9 cellular contexts compared by ENCODE assay signal in the genomic region with DNA sequence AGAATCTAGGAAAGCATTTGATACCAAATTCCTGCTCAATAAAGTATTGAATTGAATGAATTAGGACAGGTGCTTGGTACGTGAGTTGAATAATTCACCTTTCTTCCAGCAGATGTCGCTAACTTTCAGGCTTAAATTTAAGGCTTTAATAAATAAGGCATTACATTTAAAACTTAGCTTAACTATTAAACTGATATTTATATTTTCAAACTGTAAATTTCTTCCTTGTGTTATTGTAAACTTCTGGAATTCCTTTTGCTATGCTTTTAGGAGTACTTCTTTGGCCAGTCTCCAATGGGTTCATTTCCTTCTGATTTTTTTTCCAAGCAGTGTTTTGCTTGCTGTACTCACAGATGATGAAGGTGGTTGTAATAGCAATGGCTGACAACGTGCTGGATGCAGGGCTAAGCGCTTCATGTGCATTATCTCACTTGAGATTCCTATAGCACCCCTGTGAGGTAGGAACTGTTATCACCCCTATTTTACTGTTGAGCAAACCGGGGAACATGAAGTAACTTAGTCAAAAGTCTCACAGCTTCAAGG.
DNase-seq lines count a peak whose midpoint lies in the region; ATAC-seq and TF ChIP-seq lines count a peak whose summit lies in the region.
"Had no signal": no experiment of that assay in that cellular context is flagged by ENCODE, and none has a peak within 500 bp of the region (broad histone marks: within the 10 kb centered on the region; RNA-seq: fewer than 3 reads in every experiment).

No MANE protein-coding gene starts in this region.

- H3K27ac ChIP-seq in GM23338 (ENCODE audit: low read depth), result no peak overlapping the region

- H3K9me2 ChIP-seq in GM23338 (ENCODE audit: insufficient read depth), result no peaks in the 10 kb centered on the region; the same call in 1 of the 2 replicates

- no peaks in the 10 kb centered on the region for H3K27me3 ChIP-seq in GM23338 (ENCODE audit: insufficient read depth)

- H2AFZ ChIP-seq in GM23338, result no peak overlapping the region

- H3K36me3 Mint-ChIP-seq in GM23338 (ENCODE audit: low read depth), result no peaks in the 10 kb centered on the region

- no peaks in the 10 kb centered on the region for H3K4me1 ChIP-seq in GM23338 (ENCODE audit: insufficient read depth)

- H3K36me3 ChIP-seq in GM23338 (ENCODE audit: insufficient read depth), result no peaks in the 10 kb centered on the region

- ATAC-seq in GM23338, result peak; percentile 99
- ATAC-seq in HG02623 (IDR thresholded peaks at IDR 0.05; ENCODE audit: unreplicated experiment), result no peak

- no peak overlapping the region for H3K4me2 ChIP-seq in GM23338

- DNase-seq in DMS153 (lab: John Stamatoyannopoulos, UW) (peak; percentile 25), GM23338 (ENCODE audit: low spot score) (peak; percentile 88), NCI-H2171 treated with DMSO at 0.1 percent for 48 hours (lab: John Stamatoyannopoulos, UW) (peak; percentile 79), glomerular endothelial cell (ENCODE audit: extremely low read depth, low read depth, low spot score) (peak; percentile 34), retinal pigment epithelial cell (ENCODE audit: low read depth) (peak; percentile 50), COLO668 (lab: John Stamatoyannopoulos, UW; ENCODE audit: unreplicated experiment) (no peak)

- peaks cover 4% of the 10 kb centered on the region; the same call in 1 of the 3 replicates for H3K4me1 Mint-ChIP-seq in GM23338

- H3K4me3 Mint-ChIP-seq in GM23338, result peak overlapping the region; percentile 23; the same call in 1 of the 3 replicates
- H3K4me3 Mint-ChIP-seq: stimulated activated naive CD8-positive, alpha-beta T cell treated with anti-CD3 and anti-CD28 coated beads, Interleukin-15, Interleukin-2, amounts not matched to agents 100 ng/mL and 50 ng/mL, for 24 hours had no signal

- H3K27ac Mint-ChIP-seq in GM23338, result peak overlapping the region; percentile 98
- H3K27ac Mint-ChIP-seq: stimulated activated naive CD8-positive, alpha-beta T cell treated with anti-CD3 and anti-CD28 coated beads, Interleukin-15, Interleukin-2, amounts not matched to agents 100 ng/mL and 50 ng/mL, for 24 hours had no signal

- TF ChIP-seq CTCF in GM23338 (conservative IDR thresholded peaks at IDR 0.05; ENCODE audit: low read depth in 2 of 2) (peak; percentile 62 to 79), WI38 (IDR thresholded peaks at IDR 0.05; ENCODE audit: low read depth, low read length) (peak; percentile 39; the same call in 1 of the 2 replicates), retinal pigment epithelial cell (conservative IDR thresholded peaks at IDR 0.05; ENCODE audit: low read depth, low read length) (peak; percentile 64)

- H4K20me1 ChIP-seq in GM23338 (replicated peaks; ENCODE audit: insufficient read depth), result no peaks in the 10 kb centered on the region

- 0 out of 3 replicates have a peak, but pooled peaks cover 3% of the 10 kb centered on the region for H3K9me3 Mint-ChIP-seq in GM23338
- H3K9me3 Mint-ChIP-seq: stimulated activated naive CD8-positive, alpha-beta T cell treated with anti-CD3 and anti-CD28 coated beads, Interleukin-15, Interleukin-2, amounts not matched to agents 100 ng/mL and 50 ng/mL, for 24 hours had no signal

- H3K27me3 Mint-ChIP-seq in GM23338 (ENCODE audit: insufficient read depth, low read depth, poor library complexity), result peaks cover 8% of the 10 kb centered on the region
- H3K27me3 Mint-ChIP-seq: stimulated activated naive CD8-positive, alpha-beta T cell treated with anti-CD3 and anti-CD28 coated beads, Interleukin-15, Interleukin-2, amounts not matched to agents 100 ng/mL and 50 ng/mL, for 24 hours had no signal

- H3K4me3 ChIP-seq in GM23338, result no peak overlapping the region
- no peak overlapping the region for H3K4me3 ChIP-seq in WI38 (ENCODE audit: low read depth, low read length)
- no peak overlapping the region for H3K4me3 ChIP-seq in retinal pigment epithelial cell (ENCODE audit: low read length)

- H3K79me2 ChIP-seq in GM23338 (replicated peaks; ENCODE audit: insufficient read depth), result no peaks in the 10 kb centered on the region

- no peaks in the 10 kb centered on the region for H3F3A ChIP-seq in GM23338 (replicated peaks; ENCODE audit: low read depth)

TF ChIP-seq in GM23338, 12 proteins besides CTCF, POLR2A, EP300 and RAD21:
- TF ChIP-seq, protein P1, sequence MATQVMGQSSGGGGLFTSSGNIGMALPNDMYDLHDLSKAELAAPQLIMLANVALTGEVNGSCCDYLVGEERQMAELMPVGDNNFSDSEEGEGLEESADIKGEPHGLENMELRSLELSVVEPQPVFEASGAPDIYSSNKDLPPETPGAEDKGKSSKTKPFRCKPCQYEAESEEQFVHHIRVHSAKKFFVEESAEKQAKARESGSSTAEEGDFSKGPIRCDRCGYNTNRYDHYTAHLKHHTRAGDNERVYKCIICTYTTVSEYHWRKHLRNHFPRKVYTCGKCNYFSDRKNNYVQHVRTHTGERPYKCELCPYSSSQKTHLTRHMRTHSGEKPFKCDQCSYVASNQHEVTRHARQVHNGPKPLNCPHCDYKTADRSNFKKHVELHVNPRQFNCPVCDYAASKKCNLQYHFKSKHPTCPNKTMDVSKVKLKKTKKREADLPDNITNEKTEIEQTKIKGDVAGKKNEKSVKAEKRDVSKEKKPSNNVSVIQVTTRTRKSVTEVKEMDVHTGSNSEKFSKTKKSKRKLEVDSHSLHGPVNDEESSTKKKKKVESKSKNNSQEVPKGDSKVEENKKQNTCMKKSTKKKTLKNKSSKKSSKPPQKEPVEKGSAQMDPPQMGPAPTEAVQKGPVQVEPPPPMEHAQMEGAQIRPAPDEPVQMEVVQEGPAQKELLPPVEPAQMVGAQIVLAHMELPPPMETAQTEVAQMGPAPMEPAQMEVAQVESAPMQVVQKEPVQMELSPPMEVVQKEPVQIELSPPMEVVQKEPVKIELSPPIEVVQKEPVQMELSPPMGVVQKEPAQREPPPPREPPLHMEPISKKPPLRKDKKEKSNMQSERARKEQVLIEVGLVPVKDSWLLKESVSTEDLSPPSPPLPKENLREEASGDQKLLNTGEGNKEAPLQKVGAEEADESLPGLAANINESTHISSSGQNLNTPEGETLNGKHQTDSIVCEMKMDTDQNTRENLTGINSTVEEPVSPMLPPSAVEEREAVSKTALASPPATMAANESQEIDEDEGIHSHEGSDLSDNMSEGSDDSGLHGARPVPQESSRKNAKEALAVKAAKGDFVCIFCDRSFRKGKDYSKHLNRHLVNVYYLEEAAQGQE (IDR thresholded peaks at IDR 0.05; ENCODE audit: unreplicated experiment), result no peak
- TF ChIP-seq CREB1 (CRISPR knock-in tag; IDR thresholded peaks at IDR 0.05; ENCODE audit: low read depth), result peak; percentile 19; the same call in 1 of the 2 replicates
- no peak for TF ChIP-seq ZNF114 (CRISPR knock-in tag; IDR thresholded peaks at IDR 0.05)
- TF ChIP-seq STAT1 (IDR thresholded peaks at IDR 0.05; ENCODE audit: unreplicated experiment), result no peak
TF ChIP-seq in GM23338: peak in this region for 1.
